1 cellular context compared by ENCODE assay signal in genomic region chr17:82232322-82232785, GRCh38.
TF ChIP-seq lines count a peak whose summit lies in the region.

No MANE protein-coding gene starts in this region.

TF ChIP-seq in SK-N-SH treated with all-trans-retinoic acid at 6 μM for 48 hours, 23 proteins besides CTCF, POLR2A, EP300 and RAD21 (continued from another document):
- TF ChIP-seq, protein P1, sequence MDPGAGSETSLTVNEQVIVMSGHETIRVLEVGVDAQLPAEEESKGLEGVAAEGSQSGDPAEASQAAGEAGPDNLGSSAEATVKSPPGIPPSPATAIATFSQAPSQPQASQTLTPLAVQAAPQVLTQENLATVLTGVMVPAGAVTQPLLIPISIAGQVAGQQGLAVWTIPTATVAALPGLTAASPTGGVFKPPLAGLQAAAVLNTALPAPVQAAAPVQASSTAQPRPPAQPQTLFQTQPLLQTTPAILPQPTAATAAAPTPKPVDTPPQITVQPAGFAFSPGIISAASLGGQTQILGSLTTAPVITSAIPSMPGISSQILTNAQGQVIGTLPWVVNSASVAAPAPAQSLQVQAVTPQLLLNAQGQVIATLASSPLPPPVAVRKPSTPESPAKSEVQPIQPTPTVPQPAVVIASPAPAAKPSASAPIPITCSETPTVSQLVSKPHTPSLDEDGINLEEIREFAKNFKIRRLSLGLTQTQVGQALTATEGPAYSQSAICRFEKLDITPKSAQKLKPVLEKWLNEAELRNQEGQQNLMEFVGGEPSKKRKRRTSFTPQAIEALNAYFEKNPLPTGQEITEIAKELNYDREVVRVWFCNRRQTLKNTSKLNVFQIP (CRISPR knock-in tag; IDR thresholded peaks at IDR 0.05; ENCODE audit: borderline replicate concordance, low read depth), result no peak
- no peak for TF ChIP-seq ZNF8 (CRISPR knock-in tag; IDR thresholded peaks at IDR 0.05)
- TF ChIP-seq, protein P2, sequence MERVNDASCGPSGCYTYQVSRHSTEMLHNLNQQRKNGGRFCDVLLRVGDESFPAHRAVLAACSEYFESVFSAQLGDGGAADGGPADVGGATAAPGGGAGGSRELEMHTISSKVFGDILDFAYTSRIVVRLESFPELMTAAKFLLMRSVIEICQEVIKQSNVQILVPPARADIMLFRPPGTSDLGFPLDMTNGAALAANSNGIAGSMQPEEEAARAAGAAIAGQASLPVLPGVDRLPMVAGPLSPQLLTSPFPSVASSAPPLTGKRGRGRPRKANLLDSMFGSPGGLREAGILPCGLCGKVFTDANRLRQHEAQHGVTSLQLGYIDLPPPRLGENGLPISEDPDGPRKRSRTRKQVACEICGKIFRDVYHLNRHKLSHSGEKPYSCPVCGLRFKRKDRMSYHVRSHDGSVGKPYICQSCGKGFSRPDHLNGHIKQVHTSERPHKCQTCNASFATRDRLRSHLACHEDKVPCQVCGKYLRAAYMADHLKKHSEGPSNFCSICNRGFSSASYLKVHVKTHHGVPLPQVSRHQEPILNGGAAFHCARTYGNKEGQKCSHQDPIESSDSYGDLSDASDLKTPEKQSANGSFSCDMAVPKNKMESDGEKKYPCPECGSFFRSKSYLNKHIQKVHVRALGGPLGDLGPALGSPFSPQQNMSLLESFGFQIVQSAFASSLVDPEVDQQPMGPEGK (CRISPR knock-in tag; IDR thresholded peaks at IDR 0.05; ENCODE audit: borderline replicate concordance), result no peak
- TF ChIP-seq TCF4 (CRISPR knock-in tag; IDR thresholded peaks at IDR 0.05; ENCODE audit: borderline replicate concordance), result no peak
- no peak for TF ChIP-seq ZFP3 (CRISPR knock-in tag; IDR thresholded peaks at IDR 0.05)
TF ChIP-seq in SK-N-SH treated with all-trans-retinoic acid at 6 μM for 48 hours: peak in this region for 0.
